In genomic region chr1:26363549-26364448, GRCh38 we compare ENCODE assay signal across 1 cellular context.
TF ChIP-seq lines count a peak whose summit lies in the region.

No MANE protein-coding gene starts in this region.

TF ChIP-seq in GM23338, 12 proteins besides CTCF, POLR2A, EP300 and RAD21 (continued from another document):
- no peak for TF ChIP-seq ZNF462 (CRISPR knock-in tag; IDR thresholded peaks at IDR 0.05)
